Comparison of ENCODE assay signal across 22 cellular contexts in the genomic region with DNA sequence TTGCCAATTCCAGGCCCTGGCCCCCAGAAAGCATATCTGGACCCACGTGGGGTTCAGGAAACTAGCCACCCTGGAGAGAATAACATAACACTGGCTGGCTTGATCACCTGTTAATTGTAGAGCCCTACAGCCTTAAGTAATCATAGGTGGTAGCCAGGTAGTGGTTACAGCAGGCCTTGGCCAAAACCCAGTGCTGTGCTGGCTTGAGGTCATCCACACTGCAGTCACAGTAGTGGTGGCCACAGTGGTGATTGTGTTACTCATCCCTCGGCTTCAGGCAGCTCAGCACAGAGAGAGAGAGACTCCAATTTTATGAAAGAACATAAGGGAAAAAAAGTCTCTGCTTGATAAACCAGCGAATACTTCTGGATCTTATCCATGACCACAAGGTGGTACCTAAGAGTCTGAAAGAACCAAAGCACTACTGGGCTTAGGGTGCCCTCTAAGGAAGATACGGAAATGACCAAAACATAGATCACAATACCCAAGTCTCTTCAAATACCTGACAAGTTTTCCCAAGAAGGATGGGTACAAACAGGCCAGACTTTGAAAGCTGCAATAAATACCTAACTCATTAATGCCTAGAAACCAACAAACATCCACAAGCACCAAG. TPM values are rescaled to one million over a fixed set of nuclear protein-coding genes. Genes with fewer than 3 reads are reported as not detected.
"Had no signal": no experiment of that assay in that cellular context is flagged by ENCODE, and none has a peak within 500 bp of the region (broad histone marks: within the 10 kb centered on the region; RNA-seq: fewer than 3 reads in every experiment).

No MANE protein-coding gene starts in this region.

- H3K27ac ChIP-seq: gastrocnemius medialis, heart left ventricle, ovary, sigmoid colon, stomach, vagina had no signal

- ATAC-seq: activated T-cell treated with anti-CD3 and anti-CD28 coated beads, Interleukin-2, amount 50 U/mL, for 72 hours; gastrocnemius medialis; heart left ventricle; naive thymus-derived CD8-positive, alpha-beta T cell; stimulated activated effector memory CD8-positive, alpha-beta T cell treated with anti-CD3 and anti-CD28 coated beads, Interleukin-12 subunit alpha, Interleukin-12 subunit beta, amount 100 ng/mL, for 72 hours had no signal

- H3K36me3 Mint-ChIP-seq: naive thymus-derived CD8-positive, alpha-beta T cell; stimulated activated effector memory CD8-positive, alpha-beta T cell treated with anti-CD3 and anti-CD28 coated beads, Interleukin-12 subunit alpha, Interleukin-12 subunit beta, amount 100 ng/mL, for 72 hours had no signal

- H3K27ac Mint-ChIP-seq: activated T-cell treated with anti-CD3 and anti-CD28 coated beads, Interleukin-2, amount 50 U/mL, for 72 hours; naive thymus-derived CD8-positive, alpha-beta T cell; stimulated activated effector memory CD8-positive, alpha-beta T cell treated with anti-CD3 and anti-CD28 coated beads, Interleukin-12 subunit alpha, Interleukin-12 subunit beta, amount 100 ng/mL, for 72 hours had no signal

- H3K4me3 Mint-ChIP-seq: activated T-cell treated with anti-CD3 and anti-CD28 coated beads, Interleukin-2, amount 50 U/mL, for 72 hours; naive thymus-derived CD8-positive, alpha-beta T cell; stimulated activated effector memory CD8-positive, alpha-beta T cell treated with anti-CD3 and anti-CD28 coated beads, Interleukin-12 subunit alpha, Interleukin-12 subunit beta, amount 100 ng/mL, for 72 hours had no signal

- H3K4me1 Mint-ChIP-seq: naive thymus-derived CD8-positive, alpha-beta T cell; stimulated activated effector memory CD8-positive, alpha-beta T cell treated with anti-CD3 and anti-CD28 coated beads, Interleukin-12 subunit alpha, Interleukin-12 subunit beta, amount 100 ng/mL, for 72 hours had no signal

- FAIRE-seq: bronchial epithelial cell had no signal

- H3K4me1 ChIP-seq: gastrocnemius medialis, heart left ventricle, sigmoid colon, stomach, vagina had no signal

- DNase-seq: activated CD4-positive, alpha-beta T cell treated with anti-CD3 and anti-CD28 coated beads for 1 hour; activated effector memory CD4-positive, alpha-beta T cell treated with anti-CD3 and anti-CD28 coated beads, Interleukin-2, amount 50 U/mL, for 16 hours; activated naive CD4-positive, alpha-beta T cell treated with anti-CD3 and anti-CD28 coated beads, Interleukin-2, amount 50 U/mL, for 16 hours; activated T-cell treated with anti-CD3 and anti-CD28 coated beads, Interleukin-2, amount 50 U/mL, for 72 hours; cerebellar nuclear complex; cortex of kidney; gastrocnemius medialis; heart left ventricle; naive thymus-derived CD8-positive, alpha-beta T cell; ovary; sigmoid colon; stimulated activated CD4-positive, alpha-beta T cell treated with anti-CD3 and anti-CD28 coated beads, Interleukin-4, amount 100 ng/mL, for 24 hours; stomach; T-helper 9 cell; trophoblast cell had no signal

- H3K9me3 ChIP-seq: gastrocnemius medialis, sigmoid colon, stomach, vagina had no signal

- H3K9me3 Mint-ChIP-seq: stimulated activated effector memory CD8-positive, alpha-beta T cell treated with anti-CD3 and anti-CD28 coated beads, Interleukin-12 subunit alpha, Interleukin-12 subunit beta, amount 100 ng/mL, for 72 hours had no signal

- H3K4me3 ChIP-seq: gastrocnemius medialis, heart left ventricle, ovary, sigmoid colon, stomach, vagina had no signal

RNA-seq across cellular contexts. Expression of a gene that starts 46.6 kb away (rescaled TPM):
- total RNA-seq: activated CD8-positive, alpha-beta memory T cell treated with anti-CD3 and anti-CD28 coated beads for 36 hours; activated T-cell treated with anti-CD3 and anti-CD28 coated beads, Interleukin-2, amount 50 U/mL, for 72 hours; bronchial epithelial cell; gastrocnemius medialis; heart left ventricle; mesenteric fat pad; naive thymus-derived CD8-positive, alpha-beta T cell; ovary; sigmoid colon; stomach; temporal lobe; vagina had no signal
- polyA plus RNA-seq: esophagus; heart left ventricle; naive thymus-derived CD8-positive, alpha-beta T cell; ovary; sigmoid colon; stomach had no signal
